Comparison of ENCODE assay signal across 12 cellular contexts in genomic region chr1:25700124-25700523, GRCh38.
DNase-seq lines count a peak whose midpoint lies in the region; ATAC-seq, FAIRE-seq and TF ChIP-seq lines count a peak whose summit lies in the region.
"Had no signal": no experiment of that assay in that cellular context is flagged by ENCODE, and none has a peak within 500 bp of the region (broad histone marks: within the 10 kb centered on the region; RNA-seq: fewer than 3 reads in every experiment).

No MANE protein-coding gene starts in this region.

- H2AFZ ChIP-seq in IMR-90 (replicated peaks; ENCODE audit: low read length, poor library complexity) (peak overlapping the region; percentile 63), H1 (ENCODE audit: low read length) (no peak overlapping the region)

- H3K4me1 ChIP-seq in IMR-90 (ENCODE audit: control insufficient read depth, insufficient read depth, low read length) (peaks cover 45% of the 10 kb centered on the region), H1 (replicated peaks in 1 of 4; ENCODE audit: control insufficient read depth in 3 of 4, insufficient read depth in 4 of 4, low read length in 3 of 4) (peaks cover 25 to 37% (median 33%) of the 10 kb centered on the region in 4 experiments), lower lobe of right lung (peaks cover 52% of the 10 kb centered on the region), stomach smooth muscle (ENCODE audit: control insufficient read depth, insufficient read depth, low read length) (peaks cover 61% of the 10 kb centered on the region)

- H4K20me1 ChIP-seq in IMR-90 (ENCODE audit: insufficient read depth, low read length) (no peaks in the 10 kb centered on the region), H1 (replicated peaks in 1 of 2; ENCODE audit: control insufficient read depth in 1 of 2, insufficient read depth in 2 of 2, low read length in 2 of 2) (no peaks in the 10 kb centered on the region)

- peak overlapping the region; percentile 89 for H2AK5ac ChIP-seq in IMR-90 (ENCODE audit: low read depth, low read length)
- no peak overlapping the region; the same call in 1 of the 2 replicates for H2AK5ac ChIP-seq in H1 (ENCODE audit: low read depth, low read length)

- TF ChIP-seq POLR2A in IMR-90 (IDR thresholded peaks at IDR 0.05; ENCODE audit: low read depth, low read length) (no peak), H1 (IDR thresholded peaks at IDR 0.05; ENCODE audit: control extremely low read depth in 1 of 2, low read depth in 2 of 2, low read length in 2 of 2) (no peak)

- peak; percentile 75 for DNase-seq in IMR-90
- no peak for DNase-seq in H1 (ENCODE audit: low read depth in 1 of 2, low spot score in 2 of 2)
- no peak for DNase-seq in lower lobe of right lung
- no peak for DNase-seq in CD1c-positive myeloid dendritic cell (ENCODE audit: extremely low spot score)
- no peak for DNase-seq in T1000 (lab: John Stamatoyannopoulos, UW)
- DNase-seq: activated gamma-delta T cell, DMS53, foreskin melanocyte, NCI-H510A had no signal

- CTCF ChIA-PET in IMR-90 (lab: Yijun Ruan, JAX) (no interaction called here), H1 (lab: Charles Lee; ENCODE audit: partially characterized antibody) (interaction anchor here (0.8 to 3.8 kb wide), 4 partner anchors 10 to 98 kb away, joined by 3 to 16 read pairs (median 4); no protein-coding TSS in a partner anchor)

- intact Hi-C loops in IMR-90 (cut with micrococcal nuclease) (no loop called here), lower lobe of right lung (cut with DNase I) (no loop called here)

- H2BK20ac ChIP-seq in IMR-90 (ENCODE audit: low read depth, low read length) (peak overlapping the region; percentile 77), H1 (ENCODE audit: low read length) (0 out of 2 replicates have a peak overlapping the region, but pooled peaks have one; percentile 40)

- H4K91ac ChIP-seq in IMR-90 (ENCODE audit: insufficient read depth, low read depth, low read length) (peak overlapping the region; percentile 89), H1 (replicated peaks; ENCODE audit: insufficient read length, low read length) (no peak overlapping the region)

- no peak for TF ChIP-seq EP300 in H1 (IDR thresholded peaks at IDR 0.05; ENCODE audit: borderline replicate concordance in 1 of 2, low read depth in 2 of 2, low read length in 2 of 2)

- H3K27ac ChIP-seq in IMR-90 (ENCODE audit: insufficient read depth, low read length) (peak overlapping the region; percentile 93; the same call in 1 of the 2 replicates), H1 (ENCODE audit: low read depth, low read length) (no peak overlapping the region), lower lobe of right lung (peak overlapping the region; percentile 73), stomach smooth muscle (ENCODE audit: low read length) (peak overlapping the region; percentile 87)

- dilution Hi-C loops in IMR-90 (cut with HindIII; ENCODE audit: low sequenced_read_pairs, unreplicated experiment), result no loop called here

- H2BK5ac ChIP-seq in IMR-90 (ENCODE audit: low read depth, low read length, poor library complexity, severe bottlenecking), result peak overlapping the region; percentile 89
- H2BK5ac ChIP-seq in H1 (ENCODE audit: low read depth, low read length), result 0 out of 2 replicates have a peak overlapping the region, but pooled peaks have one; percentile 49

- H3K23me2 ChIP-seq in H1 (ENCODE audit: low read depth, low read length), result no peaks in the 10 kb centered on the region

- H3K9me3 ChIP-seq in IMR-90 (ENCODE audit: control insufficient read depth, insufficient read depth, low read length), result no peaks in the 10 kb centered on the region
- H3K9me3 ChIP-seq in H1 (ENCODE audit: insufficient read depth in 2 of 2, low read depth in 1 of 2, low read length in 1 of 2), result no peaks in the 10 kb centered on the region
- no peaks in the 10 kb centered on the region for H3K9me3 ChIP-seq in lower lobe of right lung
- no peaks in the 10 kb centered on the region for H3K9me3 ChIP-seq in stomach smooth muscle (ENCODE audit: control insufficient read depth in 2 of 2, low read length in 2 of 2)

- H2AK9ac ChIP-seq in IMR-90 (replicated peaks; ENCODE audit: low read depth, low read length, poor library complexity), result peak overlapping the region; percentile 2

- TF ChIP-seq CTCF in IMR-90 (conservative IDR thresholded peaks at IDR 0.05; ENCODE audit: low read depth, low read length), result no peak
- no peak for TF ChIP-seq CTCF in H1 (IDR thresholded peaks at IDR 0.05; ENCODE audit: control extremely low read depth in 1 of 3, insufficient read depth in 1 of 3, low read depth in 1 of 3, low read length in 3 of 3)
- TF ChIP-seq CTCF in lower lobe of right lung (IDR thresholded peaks at IDR 0.05), result no peak

- ATAC-seq in IMR-90 (ENCODE audit: low read depth) (peak; percentile 51), lower lobe of right lung (no peak), HG03460 (IDR thresholded peaks at IDR 0.05; ENCODE audit: unreplicated experiment) (no peak), GM19455 (IDR thresholded peaks at IDR 0.05; ENCODE audit: unreplicated experiment) (no peak)

- H3K9ac ChIP-seq in IMR-90 (ENCODE audit: low read depth, low read length) (peak overlapping the region; percentile 65), H1 (replicated peaks in 1 of 4; ENCODE audit: extremely low read depth in 1 of 4, low read depth in 3 of 4, low read length in 3 of 4) (no peak overlapping the region), stomach smooth muscle (ENCODE audit: low read length in 2 of 2) (peak overlapping the region in 1 of 2 donors; percentile 12)

- H3K4ac ChIP-seq in IMR-90 (ENCODE audit: low read depth, low read length) (peak overlapping the region; percentile 90), H1 (replicated peaks; ENCODE audit: insufficient read length, low read depth, low read length) (no peak overlapping the region)

- no peaks in the 10 kb centered on the region for H3K79me2 ChIP-seq in H1 (ENCODE audit: control insufficient read depth in 1 of 2, insufficient read depth in 2 of 2, low read length in 2 of 2)

- no peaks in the 10 kb centered on the region for H3K27me3 ChIP-seq in IMR-90 (ENCODE audit: control insufficient read depth, insufficient read depth, low read length)
- no peaks in the 10 kb centered on the region for H3K27me3 ChIP-seq in H1 (replicated peaks in 1 of 4; ENCODE audit: control insufficient read depth in 3 of 4, extremely low read depth in 1 of 4, insufficient read depth in 3 of 4, low read length in 3 of 4)
- no peaks in the 10 kb centered on the region for H3K27me3 ChIP-seq in lower lobe of right lung (ENCODE audit: low read depth)
- no peaks in the 10 kb centered on the region for H3K27me3 ChIP-seq in stomach smooth muscle (ENCODE audit: control insufficient read depth in 1 of 2, insufficient read depth in 2 of 2, low read length in 2 of 2)

- no peak overlapping the region; the same call in 1 of the 2 replicates for H3K4me2 ChIP-seq in IMR-90 (ENCODE audit: low read depth, low read length)
- no peak overlapping the region for H3K4me2 ChIP-seq in H1 (ENCODE audit: insufficient read depth in 1 of 2, low read depth in 2 of 2, low read length in 2 of 2)

- FAIRE-seq in H1 (lab: Jason Lieb, UNC), result peak; percentile 19

- TF ChIP-seq RAD21 in IMR-90 (IDR thresholded peaks at IDR 0.05; ENCODE audit: low read length) (no peak), H1 (IDR thresholded peaks at IDR 0.05 in 1 of 2, conservative IDR thresholded peaks at IDR 0.05 in 1 of 2; ENCODE audit: low read depth in 2 of 2, low read length in 2 of 2) (no peak)

- H2BK15ac ChIP-seq in IMR-90 (ENCODE audit: low read depth, low read length) (peak overlapping the region; percentile 43; the same call in 1 of the 3 replicates), H1 (ENCODE audit: low read length) (no peak overlapping the region)

- in situ Hi-C loops in IMR-90 (cut with MboI; ENCODE audit: low sequenced_read_pairs), result no loop called here

- no TSS peak for BruUV-seq in IMR-90 (replicated peaks; lab: Mats Ljungman, UMichigan)

- H4K8ac ChIP-seq in IMR-90 (ENCODE audit: low read depth in 2 of 2, low read length in 2 of 2), result peak overlapping the region; percentile 77 to 85
- H4K8ac ChIP-seq in H1 (ENCODE audit: extremely low read depth, insufficient read depth, low read length), result no peak overlapping the region

- WGBS in IMR-90 (ENCODE audit: extremely low coverage in 2 of 2, insufficient read length in 1 of 2), 2 experiments, result no CpG with 5 or more reads among the region's 3 CpGs
- 91% methylated on average over 3 of the region's 3 CpGs; no CpG with 5 or more reads in 1 of the 2 experiments for WGBS in H1 (ENCODE audit: extremely low coverage in 1 of 2, insufficient coverage in 1 of 2, insufficient read length in 1 of 2, insufficient replicate concordance in 2 of 2, low coverage in 1 of 2, low lambda C conversion rate in 2 of 2, missing lambda C conversion rate in 1 of 2), 2 experiments

- H3K56ac ChIP-seq in IMR-90 (ENCODE audit: extremely low read depth, insufficient read depth, low read length) (peak overlapping the region; percentile 27; the same call in 1 of the 2 replicates), H1 (replicated peaks; ENCODE audit: insufficient read length, low read depth, low read length) (no peak overlapping the region)

- H3K18ac ChIP-seq in IMR-90 (ENCODE audit: low read depth, low read length), result peak overlapping the region; percentile 78
- no peak overlapping the region for H3K18ac ChIP-seq in H1 (ENCODE audit: extremely low read depth, low read length)

- H3K14ac ChIP-seq in IMR-90 (replicated peaks; ENCODE audit: low read depth, low read length) (peak overlapping the region; percentile 81), H1 (ENCODE audit: insufficient read length) (no peak overlapping the region)

- POLR2A ChIA-PET in IMR-90 (lab: Charles Lee; ENCODE audit: unreplicated experiment) (no interaction called here), H1 (lab: Charles Lee; ENCODE audit: partially characterized antibody) (no interaction called here)

- peaks cover 0 to 34% of the 10 kb centered on the region in 2 experiments; a peak in 2 of 4 replicates for H3K79me1 ChIP-seq in IMR-90 (ENCODE audit: low read depth in 1 of 2, low read length in 2 of 2)
- H3K79me1 ChIP-seq in H1 (ENCODE audit: low read depth, low read length), result no peaks in the 10 kb centered on the region

- H3K9me1 ChIP-seq in IMR-90 (ENCODE audit: insufficient read depth, low read length), result peaks cover 31% of the 10 kb centered on the region

- peak overlapping the region; percentile 82 for H4K5ac ChIP-seq in IMR-90 (ENCODE audit: low read depth, low read length)
- no peak overlapping the region for H4K5ac ChIP-seq in H1 (ENCODE audit: insufficient read length, low read depth, low read length)

- H3K36me3 ChIP-seq in IMR-90 (ENCODE audit: control insufficient read depth, insufficient read depth, low read length) (no peaks in the 10 kb centered on the region), H1 (ENCODE audit: control insufficient read depth in 2 of 4, insufficient read depth in 4 of 4, low read length in 3 of 4) (no peaks in the 10 kb centered on the region), lower lobe of right lung (no peaks in the 10 kb centered on the region), stomach smooth muscle (ENCODE audit: control insufficient read depth in 2 of 2, insufficient read depth in 2 of 2, low read length in 2 of 2) (no peaks in the 10 kb centered on the region)

- H2BK12ac ChIP-seq in H1 (ENCODE audit: low read depth, low read length), result no peak overlapping the region; the same call in 1 of the 2 replicates

- H3K4me3 ChIP-seq in IMR-90 (ENCODE audit: insufficient read depth, low read depth, low read length) (no peak overlapping the region), H1 (ENCODE audit: extremely low read depth in 1 of 4, insufficient read depth in 2 of 4, low read depth in 3 of 4, low read length in 4 of 4) (no peak overlapping the region), lower lobe of right lung (no peak overlapping the region), stomach smooth muscle (ENCODE audit: low read length in 2 of 2) (peak overlapping the region; percentile 6 to 49)

- peak overlapping the region; percentile 90 for H2BK120ac ChIP-seq in IMR-90 (ENCODE audit: low read depth, low read length)
- H2BK120ac ChIP-seq in H1 (replicated peaks; ENCODE audit: low read depth, low read length), result no peak overlapping the region

- H3K23ac ChIP-seq in IMR-90 (ENCODE audit: low read depth, low read length) (peak overlapping the region; percentile 76), H1 (ENCODE audit: insufficient read length) (no peak overlapping the region)

Comparison
In these comparisons a context has a peak if more than half of its experiments do, and no peak if none do; other contexts are left out.
1. H3K4me3 ChIP-seq: peak in stomach smooth muscle (2 of 2); none in IMR-90 (single experiment), H1 (0 of 4) and lower lobe of right lung (single experiment).